Comparison of ENCODE assay signal across 1 cellular context in genomic region chr19:54158812-54159351, GRCh38.
TF ChIP-seq lines count a peak whose summit lies in the region.

No MANE protein-coding gene starts in this region.

TF ChIP-seq in HEK293, 187 proteins besides CTCF, POLR2A, EP300 and RAD21 (continued from another document):
- no peak for TF ChIP-seq ZNF354C (tag by site-specific recombination; IDR thresholded peaks at IDR 0.05; ENCODE audit: borderline replicate concordance, low read depth)
- peak; percentile 24; the same call in 1 of the 2 replicates for TF ChIP-seq MZF1 (tag by site-specific recombination; IDR thresholded peaks at IDR 0.05; ENCODE audit: borderline replicate concordance)
- TF ChIP-seq, protein P1, sequence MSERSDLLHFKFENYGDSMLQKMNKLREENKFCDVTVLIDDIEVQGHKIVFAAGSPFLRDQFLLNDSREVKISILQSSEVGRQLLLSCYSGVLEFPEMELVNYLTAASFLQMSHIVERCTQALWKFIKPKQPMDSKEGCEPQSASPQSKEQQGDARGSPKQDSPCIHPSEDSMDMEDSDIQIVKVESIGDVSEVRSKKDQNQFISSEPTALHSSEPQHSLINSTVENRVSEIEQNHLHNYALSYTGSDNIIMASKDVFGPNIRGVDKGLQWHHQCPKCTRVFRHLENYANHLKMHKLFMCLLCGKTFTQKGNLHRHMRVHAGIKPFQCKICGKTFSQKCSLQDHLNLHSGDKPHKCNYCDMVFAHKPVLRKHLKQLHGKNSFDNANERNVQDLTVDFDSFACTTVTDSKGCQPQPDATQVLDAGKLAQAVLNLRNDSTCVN (tag by site-specific recombination; optimal IDR thresholded peaks at IDR 0.05) = peak; percentile 1
- no peak for TF ChIP-seq BCL11B (tag by site-specific recombination; IDR thresholded peaks at IDR 0.05; ENCODE audit: low read depth)
- no peak for TF ChIP-seq ZNF37A (tag by site-specific recombination; IDR thresholded peaks at IDR 0.05)
- peak; percentile 62; the same call in 1 of the 2 replicates for TF ChIP-seq ZBTB1 (tag by site-specific recombination; IDR thresholded peaks at IDR 0.05)
- no peak for TF ChIP-seq ZNF658 (tag by site-specific recombination; IDR thresholded peaks at IDR 0.05)
- peak; percentile 62 for TF ChIP-seq PRDM1 (tag by site-specific recombination; IDR thresholded peaks at IDR 0.05)
- TF ChIP-seq, protein P2, sequence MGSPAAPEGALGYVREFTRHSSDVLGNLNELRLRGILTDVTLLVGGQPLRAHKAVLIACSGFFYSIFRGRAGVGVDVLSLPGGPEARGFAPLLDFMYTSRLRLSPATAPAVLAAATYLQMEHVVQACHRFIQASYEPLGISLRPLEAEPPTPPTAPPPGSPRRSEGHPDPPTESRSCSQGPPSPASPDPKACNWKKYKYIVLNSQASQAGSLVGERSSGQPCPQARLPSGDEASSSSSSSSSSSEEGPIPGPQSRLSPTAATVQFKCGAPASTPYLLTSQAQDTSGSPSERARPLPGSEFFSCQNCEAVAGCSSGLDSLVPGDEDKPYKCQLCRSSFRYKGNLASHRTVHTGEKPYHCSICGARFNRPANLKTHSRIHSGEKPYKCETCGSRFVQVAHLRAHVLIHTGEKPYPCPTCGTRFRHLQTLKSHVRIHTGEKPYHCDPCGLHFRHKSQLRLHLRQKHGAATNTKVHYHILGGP (tag by site-specific recombination; IDR thresholded peaks at IDR 0.05) = no peak
- no peak for TF ChIP-seq ZNF19 (tag by site-specific recombination; IDR thresholded peaks at IDR 0.05; ENCODE audit: low read depth)
